Comparison of ENCODE assay signal across 8 cellular contexts in the genomic region with DNA sequence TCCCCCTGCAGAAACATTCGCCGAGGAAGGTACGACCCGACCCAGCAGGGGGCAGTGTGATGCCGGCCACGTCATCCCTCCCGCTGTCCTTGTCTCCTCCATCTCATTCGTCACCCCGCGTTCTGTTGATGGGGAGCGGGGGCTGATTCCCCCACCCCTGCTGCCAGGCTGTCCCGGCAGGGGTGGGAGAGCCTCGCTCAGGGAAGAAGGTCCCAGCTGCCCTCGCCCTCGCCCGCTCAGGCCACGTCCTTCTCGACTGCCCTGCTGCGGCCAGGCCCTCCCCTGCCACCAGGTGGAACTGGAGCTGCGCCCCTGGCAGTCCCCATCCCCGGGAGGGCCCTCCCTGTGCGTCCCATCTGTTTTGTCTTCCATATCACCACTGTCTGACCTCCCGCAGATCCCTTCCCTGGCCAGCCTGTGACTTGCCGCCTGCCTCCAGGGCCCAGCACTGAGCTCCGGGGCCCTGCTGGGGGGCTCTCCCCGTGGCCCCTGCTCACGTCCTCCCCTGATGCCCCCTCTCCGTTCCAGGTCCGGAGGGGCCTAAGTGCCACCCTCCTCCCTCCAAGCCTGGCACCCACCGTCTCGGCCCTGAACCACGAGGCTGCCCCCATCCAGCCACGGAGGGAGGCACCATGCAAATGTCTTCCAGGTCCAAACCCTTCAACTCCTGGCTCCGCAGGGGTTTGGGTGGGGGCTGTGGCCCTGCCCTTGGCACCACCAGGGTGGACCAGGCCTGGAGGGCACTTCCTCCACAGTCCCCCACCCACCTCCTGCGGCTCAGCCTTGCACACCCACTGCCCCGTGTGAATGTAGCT. TPM values are rescaled to one million over a fixed set of nuclear protein-coding genes. Genes with fewer than 3 reads are reported as not detected.
DNase-seq lines count a peak whose midpoint lies in the region; ATAC-seq, FAIRE-seq and TF ChIP-seq lines count a peak whose summit lies in the region.

No MANE protein-coding gene starts in this region.

- peak overlapping the region; percentile 100 for H2AFZ ChIP-seq in IMR-90 (replicated peaks; ENCODE audit: low read length, poor library complexity)

- peak overlapping the region; percentile 65 for H4K5ac ChIP-seq in IMR-90 (ENCODE audit: low read depth, low read length)

- H2BK120ac ChIP-seq in IMR-90 (ENCODE audit: low read depth, low read length), result peak overlapping the region; percentile 94

- H3K27me3 ChIP-seq in Caco-2 (replicated peaks; ENCODE audit: control insufficient read depth, insufficient read depth, low read length) (no peaks in the 10 kb centered on the region), IMR-90 (ENCODE audit: control insufficient read depth, insufficient read depth, low read length) (no peaks in the 10 kb centered on the region)

- peak overlapping the region; percentile 41 for H3K9ac ChIP-seq in IMR-90 (ENCODE audit: low read depth, low read length)

- POLR2A ChIA-PET in Caco-2 (lab: Charles Lee) (no interaction called here), IMR-90 (lab: Charles Lee; ENCODE audit: unreplicated experiment) (no interaction called here)

- peak overlapping the region; percentile 67 for H2BK5ac ChIP-seq in IMR-90 (ENCODE audit: low read depth, low read length, poor library complexity, severe bottlenecking)

- peak; percentile 91 to 93 for TF ChIP-seq CTCF in Caco-2 (IDR thresholded peaks at IDR 0.05; ENCODE audit: insufficient read depth in 1 of 2, low read depth in 1 of 2, low read length in 1 of 2, severe bottlenecking in 1 of 2, unreplicated experiment in 1 of 2)
- peak; percentile 75 for TF ChIP-seq CTCF in IMR-90 (conservative IDR thresholded peaks at IDR 0.05; ENCODE audit: low read depth, low read length)
- peak; percentile 85 to 92 (median 87) for TF ChIP-seq CTCF in nephron (IDR thresholded peaks at IDR 0.05; ENCODE audit: unreplicated experiment in 3 of 3)

- H3K4me1 ChIP-seq in Caco-2 (peaks cover 17% of the 10 kb centered on the region; the same call in 1 of the 2 replicates), IMR-90 (ENCODE audit: control insufficient read depth, insufficient read depth, low read length) (peaks cover 3% of the 10 kb centered on the region; the same call in 1 of the 2 replicates)

- no peaks in the 10 kb centered on the region for H3K4me1 Mint-ChIP-seq in Caco-2 (ENCODE audit: low read depth, unreplicated experiment)
- H3K4me1 Mint-ChIP-seq in activated T-helper 17 cell treated with anti-CD3 and anti-CD28 coated beads, Interleukin-2, amount 50 U/mL, for 72 hours, result no peaks in the 10 kb centered on the region
- peaks cover 12% of the 10 kb centered on the region for H3K4me1 Mint-ChIP-seq in nephron
- H3K4me1 Mint-ChIP-seq in stimulated activated memory B cell treated with anti-CD40 and anti-IgM and Interleukin-4, amounts not matched to agents 10 μg/mL and 1 μg/mL and 100 μg/mL, for 72 hours, result peaks cover 27% of the 10 kb centered on the region

- peak; percentile 55 for ATAC-seq in IMR-90 (ENCODE audit: low read depth)
- ATAC-seq in activated T-helper 17 cell treated with anti-CD3 and anti-CD28 coated beads, Interleukin-2, amount 50 U/mL, for 72 hours (replicated peaks), result peak; percentile 39
- peak; percentile 22 for ATAC-seq in stimulated activated memory B cell treated with anti-CD40 and anti-IgM and Interleukin-4, amounts not matched to agents 10 μg/mL and 1 μg/mL and 100 μg/mL, for 72 hours
- ATAC-seq in GM18867 (IDR thresholded peaks at IDR 0.05; ENCODE audit: unreplicated experiment), result no peak

- H4K20me1 ChIP-seq in IMR-90 (ENCODE audit: insufficient read depth, low read length), result no peaks in the 10 kb centered on the region; the same call in 1 of the 2 replicates

- no peaks in the 10 kb centered on the region for H3K9me1 ChIP-seq in IMR-90 (ENCODE audit: insufficient read depth, low read length)

- H3K56ac ChIP-seq in IMR-90 (ENCODE audit: extremely low read depth, insufficient read depth, low read length), result no peak overlapping the region

- peak overlapping the region; percentile 85; the same call in 1 of the 3 replicates for H2BK15ac ChIP-seq in IMR-90 (ENCODE audit: low read depth, low read length)

- H2BK20ac ChIP-seq in IMR-90 (ENCODE audit: low read depth, low read length), result peak overlapping the region; percentile 38

- WGBS in IMR-90 (ENCODE audit: extremely low coverage in 2 of 2, insufficient read length in 1 of 2), 2 experiments, result 21% methylated on average over 8 of the region's 36 CpGs; no CpG with 5 or more reads in 1 of the 2 experiments

- H3K4me2 ChIP-seq in IMR-90 (ENCODE audit: low read depth, low read length), result peak overlapping the region; percentile 86

- peak overlapping the region; percentile 79 for H4K91ac ChIP-seq in IMR-90 (ENCODE audit: insufficient read depth, low read depth, low read length)

- H3K9me3 Mint-ChIP-seq in Caco-2 (ENCODE audit: unreplicated experiment), result no peaks in the 10 kb centered on the region
- H3K9me3 Mint-ChIP-seq in activated T-helper 17 cell treated with anti-CD3 and anti-CD28 coated beads, Interleukin-2, amount 50 U/mL, for 72 hours, result no peaks in the 10 kb centered on the region
- no peaks in the 10 kb centered on the region for H3K9me3 Mint-ChIP-seq in nephron
- no peaks in the 10 kb centered on the region for H3K9me3 Mint-ChIP-seq in stimulated activated memory B cell treated with anti-CD40 and anti-IgM and Interleukin-4, amounts not matched to agents 10 μg/mL and 1 μg/mL and 100 μg/mL, for 72 hours

- TF ChIP-seq RAD21 in IMR-90 (IDR thresholded peaks at IDR 0.05; ENCODE audit: low read length), result peak; percentile 62

- H3K27ac Mint-ChIP-seq in Caco-2 (ENCODE audit: unreplicated experiment) (no peak overlapping the region), nephron (no peak overlapping the region)
- no peak overlapping the region for H3K27ac Mint-ChIP-seq in activated T-helper 17 cell treated with anti-CD3 and anti-CD28 coated beads, Interleukin-2, amount 50 U/mL, for 72 hours
- H3K27ac Mint-ChIP-seq in stimulated activated memory B cell treated with anti-CD40 and anti-IgM and Interleukin-4, amounts not matched to agents 10 μg/mL and 1 μg/mL and 100 μg/mL, for 72 hours, result no peak overlapping the region

- peak overlapping the region; percentile 82 for H3K4me3 Mint-ChIP-seq in Caco-2 (ENCODE audit: unreplicated experiment)
- peak overlapping the region; percentile 49 for H3K4me3 Mint-ChIP-seq in activated T-helper 17 cell treated with anti-CD3 and anti-CD28 coated beads, Interleukin-2, amount 50 U/mL, for 72 hours
- peak overlapping the region; percentile 64 to 74 (median 71) for H3K4me3 Mint-ChIP-seq in nephron
- H3K4me3 Mint-ChIP-seq in stimulated activated memory B cell treated with anti-CD40 and anti-IgM and Interleukin-4, amounts not matched to agents 10 μg/mL and 1 μg/mL and 100 μg/mL, for 72 hours, result peak overlapping the region; percentile 70

- CTCF ChIA-PET in Caco-2 (lab: Charles Lee), result interaction anchor here (0.5 to 4.7 kb wide), 16 partner anchors 9 to 710 kb away, joined by 3 to 23 read pairs (median 4); a partner anchor contains a TSS
- CTCF ChIA-PET in IMR-90 (lab: Yijun Ruan, JAX), result interaction anchor here (0.5 to 3.2 kb wide), 16 partner anchors 15 to 102 kb away, joined by 3 to 25 read pairs (median 4); no protein-coding TSS in a partner anchor

- dilution Hi-C loops in IMR-90 (cut with HindIII; ENCODE audit: low sequenced_read_pairs, unreplicated experiment), result no loop called here

- peak overlapping the region; percentile 99 for H2AK9ac ChIP-seq in IMR-90 (replicated peaks; ENCODE audit: low read depth, low read length, poor library complexity)

- FAIRE-seq in RCC 7860 (lab: Jason Lieb, UNC), result no peak

- H3K36me3 Mint-ChIP-seq in Caco-2 (ENCODE audit: insufficient read depth, unreplicated experiment), result no peaks in the 10 kb centered on the region
- H3K36me3 Mint-ChIP-seq in activated T-helper 17 cell treated with anti-CD3 and anti-CD28 coated beads, Interleukin-2, amount 50 U/mL, for 72 hours (ENCODE audit: low read depth), result no peaks in the 10 kb centered on the region
- H3K36me3 Mint-ChIP-seq in nephron (ENCODE audit: low read depth), result no peaks in the 10 kb centered on the region
- H3K36me3 Mint-ChIP-seq in stimulated activated memory B cell treated with anti-CD40 and anti-IgM and Interleukin-4, amounts not matched to agents 10 μg/mL and 1 μg/mL and 100 μg/mL, for 72 hours, result no peaks in the 10 kb centered on the region

- H3K27ac ChIP-seq in IMR-90 (ENCODE audit: insufficient read depth, low read length), result peak overlapping the region; percentile 38; the same call in 1 of the 2 replicates

- in situ Hi-C loops in IMR-90 (cut with MboI; ENCODE audit: low sequenced_read_pairs), result loop anchor here (5.0 kb wide), 1 partner anchor 83 kb away; no protein-coding TSS in a partner anchor

- H3K27me3 Mint-ChIP-seq in Caco-2 (ENCODE audit: insufficient read depth, unreplicated experiment) (peaks cover 3% of the 10 kb centered on the region), nephron (ENCODE audit: low read depth) (peaks cover 14% of the 10 kb centered on the region)
- no peaks in the 10 kb centered on the region for H3K27me3 Mint-ChIP-seq in activated T-helper 17 cell treated with anti-CD3 and anti-CD28 coated beads, Interleukin-2, amount 50 U/mL, for 72 hours
- peaks cover 37% of the 10 kb centered on the region for H3K27me3 Mint-ChIP-seq in stimulated activated memory B cell treated with anti-CD40 and anti-IgM and Interleukin-4, amounts not matched to agents 10 μg/mL and 1 μg/mL and 100 μg/mL, for 72 hours

- no peaks in the 10 kb centered on the region for H3K36me3 ChIP-seq in Caco-2 (ENCODE audit: control insufficient read depth, insufficient read depth, low read length)
- H3K36me3 ChIP-seq in IMR-90 (ENCODE audit: control insufficient read depth, insufficient read depth, low read length), result no peaks in the 10 kb centered on the region

- H3K18ac ChIP-seq in IMR-90 (ENCODE audit: low read depth, low read length), result peak overlapping the region; percentile 2; the same call in 1 of the 2 replicates

- peak overlapping the region; percentile 27 for H2AK5ac ChIP-seq in IMR-90 (ENCODE audit: low read depth, low read length)

- peak overlapping the region; percentile 69 for H3K4ac ChIP-seq in IMR-90 (ENCODE audit: low read depth, low read length)

- H3K14ac ChIP-seq in IMR-90 (replicated peaks; ENCODE audit: low read depth, low read length), result peak overlapping the region; percentile 53

- BruUV-seq in Caco-2 (replicated peaks; lab: Mats Ljungman, UMichigan) (no TSS peak), IMR-90 (replicated peaks; lab: Mats Ljungman, UMichigan) (no TSS peak)

- H3K9me3 ChIP-seq in Caco-2 (no peaks in the 10 kb centered on the region), IMR-90 (ENCODE audit: control insufficient read depth, insufficient read depth, low read length) (no peaks in the 10 kb centered on the region)

- H3K4me3 ChIP-seq in Caco-2 (ENCODE audit: low read depth, low read length), result peak overlapping the region; percentile 57
- H3K4me3 ChIP-seq in IMR-90 (ENCODE audit: insufficient read depth, low read depth, low read length), result peak overlapping the region; percentile 48

- no peaks in the 10 kb centered on the region for H3K79me1 ChIP-seq in IMR-90 (ENCODE audit: low read depth in 1 of 2, low read length in 2 of 2)

- peak overlapping the region; percentile 23; the same call in 1 of the 2 replicates for H3K23ac ChIP-seq in IMR-90 (ENCODE audit: low read depth, low read length)

- TF ChIP-seq POLR2A in IMR-90 (IDR thresholded peaks at IDR 0.05; ENCODE audit: low read depth, low read length), result 0 out of 2 replicates have a peak, but pooled peaks have one; percentile 28

- DNase-seq in Caco-2 (peak; percentile 73 to 85), IMR-90 (peak; percentile 70), RCC 7860 (ENCODE audit: low spot score) (peak; percentile 58), fibroblast of peridontal ligament (ENCODE audit: extremely low read depth) (peak; percentile 75)

- H4K8ac ChIP-seq in IMR-90 (ENCODE audit: low read depth in 2 of 2, low read length in 2 of 2), result peak overlapping the region; percentile 61 to 88; a peak in 3 of 4 replicates

- intact Hi-C loops in Caco-2 (cut with micrococcal nuclease; ENCODE audit: unreplicated experiment), result loop anchor here (1.0 to 10.0 kb wide), 2 partner anchors 86 to 355 kb away; a partner anchor contains a TSS
- intact Hi-C loops in IMR-90 (cut with micrococcal nuclease), result loop anchor here (1.0 to 2.0 kb wide), 3 partner anchors 50 to 353 kb away; a partner anchor contains a TSS

RNA-seq across cellular contexts. Expression of a gene that starts 20.6 kb away (rescaled TPM):
- total RNA-seq in Caco-2 (2022), result 1.9 and 2.3 TPM in 2 replicates
- total RNA-seq in IMR-90 (2012; rRNA removed), result 0.28 and 0.36 TPM in 2 replicates
- polyA plus RNA-seq in IMR-90 (2012; rRNA removed), result 0.46 and 0.53 TPM in 2 replicates
- 0.79 and 0.87 TPM in 2 replicates for polyA plus RNA-seq in IMR-90 (2012; cell fraction: cytosol; rRNA removed)
- 1.2 and 3.1 TPM in 2 replicates for polyA plus RNA-seq in IMR-90 (2012; cell fraction: nucleus; rRNA removed; ENCODE audit: low replicate concordance)
- total RNA-seq in activated T-helper 17 cell treated with anti-CD3 and anti-CD28 coated beads, Interleukin-2, amount 50 U/mL, for 72 hours, result under 1 TPM; 0.13 to 0.74 TPM

RNA-seq across cellular contexts. Expression of a gene that starts 50.7 kb away (rescaled TPM):
- 33.5 and 34.6 TPM in 2 replicates for total RNA-seq in Caco-2 (2022)
- total RNA-seq in IMR-90 (2012; rRNA removed), result 53.3 and 69.7 TPM in 2 replicates
- 23.9 and 24.1 TPM in 2 replicates for polyA plus RNA-seq in IMR-90 (2012; rRNA removed)
- 7.1 and 11.9 TPM in 2 replicates for polyA plus RNA-seq in IMR-90 (2012; cell fraction: cytosol; rRNA removed)
- polyA plus RNA-seq in IMR-90 (2012; cell fraction: nucleus; rRNA removed; ENCODE audit: low replicate concordance), result 6.7 and 19.1 TPM in 2 replicates
- total RNA-seq in activated T-helper 17 cell treated with anti-CD3 and anti-CD28 coated beads, Interleukin-2, amount 50 U/mL, for 72 hours, result 1 to 10 TPM; 2.4 to 3.4 TPM
